17 cellular contexts compared by ENCODE assay signal in the genomic region with DNA sequence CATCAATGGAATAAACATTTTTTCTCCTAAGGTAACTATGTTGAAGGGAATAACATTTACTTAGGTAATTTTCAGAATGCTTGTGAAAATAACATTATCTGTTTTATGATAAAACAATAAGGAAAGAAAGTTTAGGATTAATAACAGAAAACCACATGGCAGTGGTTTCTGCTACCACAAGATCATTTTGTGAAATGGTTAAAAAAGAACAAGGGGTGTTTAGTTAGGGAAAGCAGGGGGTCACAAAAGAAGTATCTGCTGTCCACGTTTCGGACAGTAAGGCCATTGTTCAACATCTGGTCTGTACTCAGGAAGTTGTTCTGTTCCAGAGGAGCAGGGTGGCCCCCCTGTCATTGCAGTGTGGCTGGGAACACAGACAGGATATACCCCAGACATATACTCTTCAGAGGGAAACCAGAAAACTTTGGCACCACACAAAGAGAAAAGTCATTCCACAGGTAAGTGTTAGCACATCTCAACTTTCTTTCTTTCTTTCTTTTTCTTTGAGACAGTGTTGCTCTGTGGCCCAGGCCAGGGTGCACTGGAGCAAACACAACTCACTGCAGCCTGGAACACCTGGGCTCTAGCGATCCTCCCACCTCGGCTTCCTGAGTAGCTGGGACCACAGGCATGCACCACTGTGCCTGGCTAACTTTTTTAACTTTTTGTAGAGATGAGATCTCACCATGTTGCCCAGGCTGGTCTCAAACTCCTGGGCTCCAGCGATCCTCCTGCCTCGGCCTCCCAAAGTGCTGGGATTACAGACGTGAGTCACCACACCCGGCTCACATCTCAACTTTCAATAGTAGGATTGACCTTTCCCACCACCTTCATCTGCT. TPM values are rescaled to one million over a fixed set of nuclear protein-coding genes. Genes with fewer than 3 reads are reported as not detected.
DNase-seq lines count a peak whose midpoint lies in the region; ATAC-seq lines count a peak whose summit lies in the region.
"Had no signal": no experiment of that assay in that cellular context is flagged by ENCODE, and none has a peak within 500 bp of the region (broad histone marks: within the 10 kb centered on the region; RNA-seq: fewer than 3 reads in every experiment).

No MANE protein-coding gene starts in this region.

- no peak overlapping the region for H3K18ac ChIP-seq in mesendoderm (ENCODE audit: low read length)

- no peak overlapping the region for H4K5ac ChIP-seq in mesendoderm (ENCODE audit: low read length)

- intact Hi-C loops in sciatic nerve (cut with DNase I), result no loop called here

- H2BK15ac ChIP-seq in mesendoderm (replicated peaks; ENCODE audit: low read depth), result no peak overlapping the region

- H4K8ac ChIP-seq in mesendoderm (ENCODE audit: low read depth, low read length), result no peak overlapping the region

- no peaks in the 10 kb centered on the region for H3K36me3 ChIP-seq in mesendoderm (ENCODE audit: control insufficient read depth, insufficient read depth, low read length)
- H3K36me3 ChIP-seq: sigmoid colon had no signal

- H3K23ac ChIP-seq in mesendoderm (ENCODE audit: low read length), result no peak overlapping the region

- no peak overlapping the region for H3K4ac ChIP-seq in mesendoderm (ENCODE audit: low read depth, low read length)

- no peaks in the 10 kb centered on the region for H3K79me1 ChIP-seq in mesendoderm (ENCODE audit: low read length)

- no peaks in the 10 kb centered on the region for H3K27me3 ChIP-seq in mesendoderm (ENCODE audit: insufficient read depth, low read length, poor library complexity)
- H3K27me3 ChIP-seq: sigmoid colon had no signal

- no peaks in the 10 kb centered on the region for H3K4me1 ChIP-seq in mesendoderm (ENCODE audit: control insufficient read depth, low read depth, low read length)
- H3K4me1 ChIP-seq: foreskin keratinocyte, sigmoid colon had no signal

- no peaks in the 10 kb centered on the region for H3K79me2 ChIP-seq in mesendoderm (ENCODE audit: control insufficient read depth, insufficient read depth, low read length)

- no peak overlapping the region for H3K27ac ChIP-seq in mesendoderm (ENCODE audit: low read depth, low read length)
- H3K27ac ChIP-seq: foreskin keratinocyte, sigmoid colon had no signal

- no peak overlapping the region for H2BK120ac ChIP-seq in mesendoderm (ENCODE audit: low read depth, low read length)

- no peak overlapping the region for H3K56ac ChIP-seq in mesendoderm (ENCODE audit: low read length)

- H2BK5ac ChIP-seq in mesendoderm (ENCODE audit: low read length), result no peak overlapping the region

- peak; percentile 16 for DNase-seq in RPMI8226
- no peak for DNase-seq in sciatic nerve (ENCODE audit: low spot score)
- DNase-seq in mesendoderm, result no peak
- no peak for DNase-seq in middle frontal gyrus (ENCODE audit: extremely low spot score, low spot score)
- DNase-seq in NCI-H82 treated with DMSO at 0.1 percent for 48 hours (lab: John Stamatoyannopoulos, UW; ENCODE audit: unreplicated experiment), result no peak
- DNase-seq: activated CD4-positive, alpha-beta T cell treated with anti-CD3 and anti-CD28 coated beads for 36 hours; anterior cingulate cortex; CD4-positive, alpha-beta T cell; effector CD8-positive, alpha-beta T cell; foreskin keratinocyte; naive B cell; PC-3; sigmoid colon; T-helper 1 cell had no signal

- no peak overlapping the region for H3K4me2 ChIP-seq in mesendoderm (ENCODE audit: low read length)

- no peak overlapping the region for H2AK5ac ChIP-seq in mesendoderm (ENCODE audit: low read length)

- no peak overlapping the region for H3K4me3 ChIP-seq in mesendoderm (ENCODE audit: low read length)
- H3K4me3 ChIP-seq: sigmoid colon had no signal

- ATAC-seq in GM19395 (IDR thresholded peaks at IDR 0.05; ENCODE audit: unreplicated experiment) (peak; percentile 27), HG02678 (IDR thresholded peaks at IDR 0.05; ENCODE audit: unreplicated experiment) (peak; percentile 30), sciatic nerve (peak; percentile 80)
- ATAC-seq: activated CD4-positive, alpha-beta T cell treated with anti-CD3 and anti-CD28 coated beads for 36 hours; foreskin keratinocyte; HCT116; PC-3 had no signal

- no peak overlapping the region for H3K9ac ChIP-seq in mesendoderm (ENCODE audit: low read length)

- WGBS in mesendoderm (ENCODE audit: extremely low coverage, insufficient coverage, low lambda C conversion rate), result no CpG with 5 or more reads among the region's 8 CpGs

RNA-seq across cellular contexts. Expression of gene ARL5A, which starts 14.8 kb away (rescaled TPM):
- total RNA-seq in sciatic nerve, result 51.4 TPM
- polyA plus RNA-seq in mesendoderm (2013, experiment 1 of 2), result 71.4 TPM
- 66.9 TPM for polyA plus RNA-seq in mesendoderm (2013, experiment 2 of 2)

Comparison
In these comparisons a context has a peak if more than half of its experiments do, and no peak if none do; other contexts are left out.
1. ATAC-seq: peak in every context shown above with its lines; median percentile 80 in sciatic nerve; 30 in HG02678; 27 in GM19395.